Comparison of ENCODE assay signal across 7 cellular contexts in the genomic region with DNA sequence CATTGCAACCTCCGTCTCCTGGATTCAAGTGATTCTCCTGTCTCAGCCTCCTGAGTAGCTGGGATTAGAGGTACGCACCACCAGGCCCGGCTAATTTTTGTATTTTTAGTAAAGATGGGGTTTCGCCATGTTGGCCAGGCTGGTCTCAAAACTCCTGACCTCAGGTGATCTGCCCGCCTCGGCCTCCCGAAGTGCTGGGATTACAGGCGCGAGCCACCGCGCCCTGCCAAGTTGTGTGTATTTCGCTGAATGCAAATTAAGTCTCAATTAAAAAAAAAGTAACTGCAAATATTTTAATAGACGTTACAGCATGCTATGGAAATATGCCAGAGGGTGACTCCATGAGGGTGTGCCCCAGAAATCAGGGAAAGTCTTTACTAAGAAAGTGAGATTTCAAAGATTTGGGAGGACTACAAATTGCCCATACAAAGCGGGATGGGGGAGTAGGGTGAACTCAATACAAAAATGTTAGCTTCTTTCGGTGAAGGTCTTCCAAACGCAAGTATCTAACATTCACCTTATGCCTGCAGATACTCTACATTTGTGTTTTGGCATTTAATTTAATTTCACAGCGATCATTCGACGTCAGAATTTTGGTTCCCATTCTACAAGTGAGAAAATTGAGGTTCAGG.
DNase-seq lines count a peak whose midpoint lies in the region; ATAC-seq and TF ChIP-seq lines count a peak whose summit lies in the region.

No MANE protein-coding gene starts in this region.

- H3K27me3 Mint-ChIP-seq in HFFc6 (ENCODE audit: insufficient read depth), result no peaks in the 10 kb centered on the region
- no peaks in the 10 kb centered on the region for H3K27me3 Mint-ChIP-seq in activated CD8-positive, alpha-beta T cell treated with anti-CD3 and anti-CD28 coated beads for 36 hours
- no peaks in the 10 kb centered on the region for H3K27me3 Mint-ChIP-seq in stimulated activated memory B cell treated with anti-CD40 and anti-IgM and Interleukin-4, amounts not matched to agents 10 μg/mL and 1 μg/mL and 100 μg/mL, for 72 hours

- H3K4me1 ChIP-seq in iPS-15b (ENCODE audit: control insufficient read depth, insufficient read depth, low read length), result no peaks in the 10 kb centered on the region

- POLR2A ChIA-PET in activated CD8-positive, alpha-beta T cell treated with anti-CD3 and anti-CD28 coated beads for 36 hours (lab: Charles Lee), result interaction anchor here (1.1 kb wide), 1 partner anchor 89 kb away, joined by 3 read pairs; the partner anchor contains the start of gene PUM1

- no peaks in the 10 kb centered on the region for H3K27me3 ChIP-seq in iPS-15b (ENCODE audit: control insufficient read depth, insufficient read depth, low read length)

- intact Hi-C loops in activated CD8-positive, alpha-beta T cell treated with anti-CD3 and anti-CD28 coated beads for 36 hours (cut with micrococcal nuclease), result no loop called here

- in situ Hi-C loops in GM13976 (cut with MboI; ENCODE audit: low sequenced_read_pairs, unreplicated experiment) (no loop called here), KBM-7 (cut with MboI; ENCODE audit: low pct_unique_long_range_greater_than_20kb, low sequenced_read_pairs) (no loop called here)

- CTCF ChIA-PET in activated CD8-positive, alpha-beta T cell treated with anti-CD3 and anti-CD28 coated beads for 36 hours (lab: Charles Lee), result interaction anchor here (3.2 kb wide), 1 partner anchor 9 kb away, joined by 23 read pairs; no protein-coding TSS in a partner anchor

- no peaks in the 10 kb centered on the region for H3K9me3 Mint-ChIP-seq in HFFc6
- no peaks in the 10 kb centered on the region for H3K9me3 Mint-ChIP-seq in activated CD8-positive, alpha-beta T cell treated with anti-CD3 and anti-CD28 coated beads for 36 hours
- H3K9me3 Mint-ChIP-seq in stimulated activated memory B cell treated with anti-CD40 and anti-IgM and Interleukin-4, amounts not matched to agents 10 μg/mL and 1 μg/mL and 100 μg/mL, for 72 hours, result no peaks in the 10 kb centered on the region

- DNase-seq in HFFc6 (no peak), GM13976 (ENCODE audit: low spot score) (no peak), KBM-7 (no peak)
- no peak for DNase-seq in activated CD8-positive, alpha-beta T cell treated with anti-CD3 and anti-CD28 coated beads for 36 hours

- H3K9ac ChIP-seq in iPS-15b (ENCODE audit: low read depth, low read length), result peak overlapping the region; percentile 71

- TF ChIP-seq CTCF in HFFc6 (IDR thresholded peaks at IDR 0.05) (no peak), GM13976 (IDR thresholded peaks at IDR 0.05; ENCODE audit: borderline replicate concordance, control extremely low read depth, extremely low read depth, insufficient read depth, missing control alignments) (no peak)
- TF ChIP-seq CTCF in activated CD8-positive, alpha-beta T cell treated with anti-CD3 and anti-CD28 coated beads for 36 hours (IDR thresholded peaks at IDR 0.05), result no peak

- ATAC-seq in activated CD8-positive, alpha-beta T cell treated with anti-CD3 and anti-CD28 coated beads for 36 hours, result no peak
- ATAC-seq in stimulated activated memory B cell treated with anti-CD40 and anti-IgM and Interleukin-4, amounts not matched to agents 10 μg/mL and 1 μg/mL and 100 μg/mL, for 72 hours, result no peak
- no peak for ATAC-seq in GM18861 (IDR thresholded peaks at IDR 0.05; ENCODE audit: unreplicated experiment)

- no peaks in the 10 kb centered on the region for H3K9me3 ChIP-seq in iPS-15b (ENCODE audit: control insufficient read depth, insufficient read depth, low read length)

- peak overlapping the region; percentile 6 for H3K4me3 ChIP-seq in iPS-15b (ENCODE audit: low read depth, low read length)

- peaks cover 28% of the 10 kb centered on the region for H3K4me1 Mint-ChIP-seq in HFFc6 (ENCODE audit: low read depth)
- H3K4me1 Mint-ChIP-seq in activated CD8-positive, alpha-beta T cell treated with anti-CD3 and anti-CD28 coated beads for 36 hours (ENCODE audit: low read depth), result peaks cover 6% of the 10 kb centered on the region
- no peaks in the 10 kb centered on the region for H3K4me1 Mint-ChIP-seq in stimulated activated memory B cell treated with anti-CD40 and anti-IgM and Interleukin-4, amounts not matched to agents 10 μg/mL and 1 μg/mL and 100 μg/mL, for 72 hours

- H3K27ac Mint-ChIP-seq in HFFc6, result peak overlapping the region; percentile 78
- H3K27ac Mint-ChIP-seq in activated CD8-positive, alpha-beta T cell treated with anti-CD3 and anti-CD28 coated beads for 36 hours, result peak overlapping the region; percentile 16
- H3K27ac Mint-ChIP-seq in stimulated activated memory B cell treated with anti-CD40 and anti-IgM and Interleukin-4, amounts not matched to agents 10 μg/mL and 1 μg/mL and 100 μg/mL, for 72 hours, result peak overlapping the region; percentile 72

- H3K36me3 ChIP-seq in iPS-15b (ENCODE audit: control insufficient read depth, insufficient read depth, low read length), result no peaks in the 10 kb centered on the region

- H3K36me3 Mint-ChIP-seq in HFFc6 (ENCODE audit: low read depth), result no peaks in the 10 kb centered on the region
- H3K36me3 Mint-ChIP-seq in activated CD8-positive, alpha-beta T cell treated with anti-CD3 and anti-CD28 coated beads for 36 hours (ENCODE audit: low read depth), result no peaks in the 10 kb centered on the region
- no peaks in the 10 kb centered on the region for H3K36me3 Mint-ChIP-seq in stimulated activated memory B cell treated with anti-CD40 and anti-IgM and Interleukin-4, amounts not matched to agents 10 μg/mL and 1 μg/mL and 100 μg/mL, for 72 hours

- H3K4me3 Mint-ChIP-seq in HFFc6, result peak overlapping the region; percentile 79
- peak overlapping the region; percentile 80 for H3K4me3 Mint-ChIP-seq in activated CD8-positive, alpha-beta T cell treated with anti-CD3 and anti-CD28 coated beads for 36 hours
- peak overlapping the region; percentile 85 for H3K4me3 Mint-ChIP-seq in stimulated activated memory B cell treated with anti-CD40 and anti-IgM and Interleukin-4, amounts not matched to agents 10 μg/mL and 1 μg/mL and 100 μg/mL, for 72 hours

Comparison
In these comparisons a context has a peak if more than half of its experiments do, and no peak if none do; other contexts are left out.
1. H3K27ac Mint-ChIP-seq: peak in every context shown above with its lines; median percentile 78 in HFFc6; 72 in stimulated activated memory B cell treated with anti-CD40 and anti-IgM and Interleukin-4, amounts not matched to agents 10 μg/mL and 1 μg/mL and 100 μg/mL, for 72 hours; 16 in activated CD8-positive, alpha-beta T cell treated with anti-CD3 and anti-CD28 coated beads for 36 hours.